Comparison of ENCODE assay signal across 9 cellular contexts in the genomic region with DNA sequence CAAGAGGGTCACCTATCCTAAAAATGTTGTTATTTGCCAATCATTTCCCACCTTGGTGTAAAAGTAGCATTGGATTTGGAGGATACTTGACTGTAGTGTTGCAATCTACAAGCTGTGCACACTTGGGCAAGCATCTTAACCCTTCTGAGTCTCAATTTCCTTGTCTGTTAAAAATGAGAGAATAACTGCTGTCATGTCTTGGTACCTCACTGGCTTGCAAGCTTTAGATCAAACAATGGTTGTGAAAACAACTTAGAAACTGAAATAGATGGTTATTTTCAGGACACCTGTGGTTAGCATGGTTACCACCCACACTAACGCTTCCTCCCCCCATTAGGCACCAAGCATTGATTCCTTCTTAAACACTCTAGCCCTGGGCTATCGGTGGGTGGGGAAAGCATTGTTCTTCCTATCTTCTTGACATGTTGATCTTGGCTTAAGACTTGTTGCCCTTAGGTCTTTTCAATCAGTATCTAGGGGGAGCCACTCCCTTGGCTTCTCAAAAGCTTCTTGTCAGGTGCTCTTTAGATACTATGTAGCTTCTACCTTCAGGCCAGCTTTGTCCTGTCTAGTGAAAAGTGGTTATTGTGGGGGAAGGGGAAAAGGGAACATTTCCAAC. TPM values are rescaled to one million over a fixed set of nuclear protein-coding genes. Genes with fewer than 3 reads are reported as not detected.
DNase-seq lines count a peak whose midpoint lies in the region; ATAC-seq and TF ChIP-seq lines count a peak whose summit lies in the region.
"Had no signal": no experiment of that assay in that cellular context is flagged by ENCODE, and none has a peak within 500 bp of the region (broad histone marks: within the 10 kb centered on the region; RNA-seq: fewer than 3 reads in every experiment).

No MANE protein-coding gene starts in this region.

- H2BK120ac ChIP-seq in mesenchymal stem cell (ENCODE audit: low read depth, low read length), result no peak overlapping the region

- H3K4me2 ChIP-seq in mesenchymal stem cell (ENCODE audit: low read length, poor library complexity, severe bottlenecking), result no peak overlapping the region

- peak overlapping the region; percentile 49 for H3K9ac ChIP-seq in endodermal cell (ENCODE audit: extremely low read depth, low read length, poor library complexity, severe bottlenecking)
- no peak overlapping the region for H3K9ac ChIP-seq in mesenchymal stem cell (ENCODE audit: low read length)

- ATAC-seq in GM18498 (IDR thresholded peaks at IDR 0.05; ENCODE audit: unreplicated experiment), result peak; percentile 85
- peak; percentile 81 for ATAC-seq in HG03139 (IDR thresholded peaks at IDR 0.05; ENCODE audit: unreplicated experiment)

- no peak overlapping the region for H3K14ac ChIP-seq in mesenchymal stem cell (ENCODE audit: low read length in 2 of 2)

- H3K9me3 ChIP-seq in endodermal cell (ENCODE audit: control insufficient read depth, low read length) (peaks cover 6% of the 10 kb centered on the region), mesenchymal stem cell (ENCODE audit: control insufficient read depth, low read length) (no peaks in the 10 kb centered on the region)

- H2BK12ac ChIP-seq in mesenchymal stem cell (ENCODE audit: low read length in 2 of 2), result no peak overlapping the region

- H3K4me1 Mint-ChIP-seq in endodermal cell, result peaks cover 61% of the 10 kb centered on the region

- TF ChIP-seq CTCF in GM20000 (IDR thresholded peaks at IDR 0.05; ENCODE audit: extremely low read depth, missing control alignments) (no peak), endodermal cell (conservative IDR thresholded peaks at IDR 0.05) (peak; percentile 53)

- H3K36me3 ChIP-seq in endodermal cell (ENCODE audit: control insufficient read depth, insufficient read depth, low read length) (no peaks in the 10 kb centered on the region), mesenchymal stem cell (ENCODE audit: control insufficient read depth in 1 of 2, insufficient read depth in 2 of 2, low read depth in 1 of 2, low read length in 2 of 2) (no peaks in the 10 kb centered on the region)

- H3K27ac ChIP-seq in endodermal cell (ENCODE audit: low read depth, low read length) (no peak overlapping the region), mesenchymal stem cell (ENCODE audit: low read length, poor library complexity, severe bottlenecking) (no peak overlapping the region)

- DNase-seq in GM20000 (ENCODE audit: low spot score), result peak; percentile 63
- peak; percentile 80 for DNase-seq in endodermal cell
- DNase-seq in mesenchymal stem cell, result no peak
- DNase-seq in NOMO-1 treated with dmso at 0.1 percent for 144 hours (lab: John Stamatoyannopoulos, UW; ENCODE audit: unreplicated experiment), result no peak
- no peak for DNase-seq in occipital lobe (lab: John Stamatoyannopoulos, UW)
- no peak for DNase-seq in stimulated activated naive CD4-positive, alpha-beta T cell (lab: John Stamatoyannopoulos, UW)
- DNase-seq: aorta had no signal

- H3K79me1 ChIP-seq in mesenchymal stem cell (replicated peaks; ENCODE audit: low read length, poor library complexity, severe bottlenecking), result no peaks in the 10 kb centered on the region

- peaks cover 2% of the 10 kb centered on the region for H3K36me3 Mint-ChIP-seq in endodermal cell (ENCODE audit: low read depth)

- H3K4me3 Mint-ChIP-seq in endodermal cell, result peak overlapping the region; percentile 46

- H3K18ac ChIP-seq in mesenchymal stem cell (ENCODE audit: low read depth in 1 of 2, low read length in 2 of 2), result peak overlapping the region in 1 of 2 experiments; percentile 2

- no peak overlapping the region for H3K23ac ChIP-seq in mesenchymal stem cell (ENCODE audit: low read length in 2 of 2)

- no peaks in the 10 kb centered on the region for H3K27me3 Mint-ChIP-seq in endodermal cell (ENCODE audit: insufficient read depth)

- 14% methylated on average over 2 of the region's 2 CpGs; no CpG with 5 or more reads in 1 of the 2 experiments for WGBS in endodermal cell (ENCODE audit: insufficient coverage in 1 of 2, insufficient read length in 1 of 2), 2 experiments
- no CpG with 5 or more reads among the region's 2 CpGs for WGBS in mesenchymal stem cell

- no peak overlapping the region for H4K91ac ChIP-seq in mesenchymal stem cell (ENCODE audit: low read length)

- peak overlapping the region; percentile 64 for H3K4me3 ChIP-seq in endodermal cell (ENCODE audit: low read length)
- no peak overlapping the region for H3K4me3 ChIP-seq in mesenchymal stem cell (ENCODE audit: insufficient read depth in 1 of 2, low read depth in 1 of 2, low read length in 2 of 2)

- no peak overlapping the region for H2BK5ac ChIP-seq in mesenchymal stem cell (ENCODE audit: low read depth, low read length, poor library complexity, severe bottlenecking)

- H3K4ac ChIP-seq in mesenchymal stem cell (ENCODE audit: low read depth in 1 of 2, low read length in 2 of 2), result no peak overlapping the region

- H3K9me3 Mint-ChIP-seq in endodermal cell, result peaks cover 14% of the 10 kb centered on the region

- no peak overlapping the region for H2AK5ac ChIP-seq in mesenchymal stem cell (ENCODE audit: low read length, severe bottlenecking)

- H4K8ac ChIP-seq in mesenchymal stem cell (ENCODE audit: low read length), result no peak overlapping the region

- H2BK15ac ChIP-seq in mesenchymal stem cell (ENCODE audit: low read depth, poor library complexity, severe bottlenecking), result no peak overlapping the region

- H3K4me1 ChIP-seq in endodermal cell (ENCODE audit: control insufficient read depth, insufficient read depth, low read length) (peaks cover 7% of the 10 kb centered on the region), mesenchymal stem cell (ENCODE audit: control insufficient read depth, insufficient read depth, low read depth, low read length) (no peaks in the 10 kb centered on the region)

- H3K27ac Mint-ChIP-seq in endodermal cell, result peak overlapping the region; percentile 91

- H2AFZ ChIP-seq in mesenchymal stem cell (ENCODE audit: low read depth, low read length), result no peak overlapping the region

- no peaks in the 10 kb centered on the region for H3K27me3 ChIP-seq in endodermal cell (ENCODE audit: control insufficient read depth, insufficient read depth, low read length, poor library complexity, severe bottlenecking)
- peaks cover 0 to 57% of the 10 kb centered on the region in 2 experiments for H3K27me3 ChIP-seq in mesenchymal stem cell (ENCODE audit: control insufficient read depth in 1 of 2, insufficient read depth in 1 of 2, low read length in 2 of 2)

RNA-seq across cellular contexts. Expression of a gene that starts 10.6 kb away (rescaled TPM):
- total RNA-seq in endodermal cell (10 to 100 TPM; 41.3 to 59.8 TPM), occipital lobe (10.8 TPM)
- polyA plus RNA-seq in endodermal cell (2013, experiment 1 of 2), result 39.4 TPM
- polyA plus RNA-seq in endodermal cell (2013, experiment 2 of 2), result 39.7 TPM
- 3.2 TPM for polyA plus RNA-seq in mesenchymal stem cell (2013, experiment 1 of 2)
- polyA plus RNA-seq in mesenchymal stem cell (2013, experiment 2 of 2), result 3.6 TPM

Comparison
In these comparisons a context has a peak if more than half of its experiments do, and no peak if none do; other contexts are left out.
1. DNase-seq: peak in GM20000 (single experiment) and endodermal cell (single experiment); none in mesenchymal stem cell (single experiment), NOMO-1 treated with dmso at 0.1 percent for 144 hours (single experiment), occipital lobe (single experiment) and stimulated activated naive CD4-positive, alpha-beta T cell (0 of 6).